In the genomic region with DNA sequence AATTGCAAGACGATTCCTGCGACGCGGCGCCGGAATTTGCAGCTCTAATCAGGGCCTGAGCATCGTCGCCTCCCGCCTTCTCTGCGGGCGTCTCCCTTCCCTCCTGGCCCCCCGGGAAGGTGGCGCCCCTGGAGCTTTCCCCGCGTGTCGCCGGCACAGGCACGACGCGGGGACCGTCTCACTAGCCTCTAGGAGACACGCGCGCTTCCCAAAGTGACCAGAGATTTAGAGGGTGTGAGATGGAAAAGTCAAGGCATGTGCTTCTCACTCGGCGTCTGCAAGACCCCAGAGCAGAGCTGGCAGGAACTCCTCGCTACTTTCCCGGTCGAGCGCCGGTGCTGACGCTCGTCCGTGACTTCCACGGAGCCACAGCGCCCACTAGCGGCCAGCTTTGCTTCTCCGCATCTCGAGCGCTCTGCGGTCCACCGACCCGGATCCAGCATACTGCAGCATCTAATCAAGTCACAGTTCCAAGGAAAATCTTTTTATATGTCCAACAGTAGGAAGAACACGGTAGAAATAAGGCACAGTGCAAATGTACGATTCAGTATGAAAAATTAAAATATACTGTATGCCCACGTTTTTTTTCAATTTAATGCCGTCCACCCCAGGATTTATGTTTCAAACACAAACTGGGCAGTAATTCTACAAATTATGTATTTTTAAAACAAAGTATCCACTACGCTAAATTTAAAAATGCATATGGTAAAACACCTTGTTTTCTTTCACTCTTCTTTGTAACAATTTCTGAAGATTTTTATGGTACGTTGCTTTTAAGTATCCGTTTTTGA, we compare ENCODE assay signal across 8 cellular contexts. TPM values are rescaled to one million over a fixed set of nuclear protein-coding genes. Genes with fewer than 3 reads are reported as not detected.
DNase-seq lines count a peak whose midpoint lies in the region; ATAC-seq and TF ChIP-seq lines count a peak whose summit lies in the region.

No MANE protein-coding gene starts in this region.

- H3K9me3 ChIP-seq in OCI-LY3 (ENCODE audit: insufficient read depth, low read length) (no peaks in the 10 kb centered on the region), mucosa of rectum (ENCODE audit: control insufficient read depth in 2 of 2, low read length in 2 of 2) (no peaks in the 10 kb centered on the region)

- H2AFZ ChIP-seq in OCI-LY3 (ENCODE audit: low read depth, low read length), result no peak overlapping the region

- H3K79me2 ChIP-seq in OCI-LY3 (ENCODE audit: low read length), result peaks cover 14% of the 10 kb centered on the region

- H3K27me3 ChIP-seq in OCI-LY3 (ENCODE audit: low read depth, low read length) (no peaks in the 10 kb centered on the region), mucosa of rectum (ENCODE audit: control insufficient read depth in 2 of 2, insufficient read depth in 2 of 2, low read length in 2 of 2) (peaks cover 0 to 5% of the 10 kb centered on the region in 2 donors)

- peak; percentile 25; the same call in 1 of the 2 replicates for TF ChIP-seq CTCF in OCI-LY3 (IDR thresholded peaks at IDR 0.05; ENCODE audit: low read depth, low read length)

- H3K36me3 ChIP-seq in OCI-LY3 (replicated peaks; ENCODE audit: low read depth, low read length), result peaks cover 51% of the 10 kb centered on the region
- H3K36me3 ChIP-seq in mucosa of rectum (ENCODE audit: control insufficient read depth in 2 of 2, insufficient read depth in 2 of 2, low read length in 2 of 2), result peaks cover 0 to 5% of the 10 kb centered on the region in 2 donors

- H3K4me2 ChIP-seq in OCI-LY3 (ENCODE audit: low read length), result no peak overlapping the region

- 0 out of 2 replicates have a peak, but pooled peaks cover 5% of the 10 kb centered on the region for H4K20me1 ChIP-seq in OCI-LY3 (ENCODE audit: insufficient read depth, low read length)

- ATAC-seq in GM19463 (IDR thresholded peaks at IDR 0.05; ENCODE audit: unreplicated experiment), result peak; percentile 24

- DNase-seq in CMK (ENCODE audit: low read depth), result peak; percentile 78
- DNase-seq in HT-29 (ENCODE audit: low spot score), result peak; percentile 97
- DNase-seq in activated T-cell treated with anti-CD3 and anti-CD28 coated beads for 4 hours, result peak; percentile 86
- no peak for DNase-seq in epithelial cell of prostate (ENCODE audit: low read depth, low spot score)
- peak; percentile 67 to 90 for DNase-seq in stimulated activated CD8-positive, alpha-beta memory T cell treated with anti-CD3 and anti-CD28 coated beads, Interleukin-4, amount 100 ng/mL, for 4 hours (ENCODE audit: low read depth in 2 of 2, low spot score in 1 of 2)

- no peaks in the 10 kb centered on the region for H3K4me1 ChIP-seq in OCI-LY3 (ENCODE audit: low read length)
- H3K4me1 ChIP-seq in mucosa of rectum (ENCODE audit: control insufficient read depth in 2 of 2, insufficient read depth in 2 of 2, low read length in 2 of 2), result peaks cover 6% of the 10 kb centered on the region in 2 donors

- no peak overlapping the region for H3K27ac ChIP-seq in OCI-LY3 (ENCODE audit: low read length)
- H3K27ac ChIP-seq in epithelial cell of prostate, result peak overlapping the region; percentile 26
- H3K27ac ChIP-seq in mucosa of rectum (ENCODE audit: low read depth in 2 of 2, low read length in 2 of 2), result peak overlapping the region; percentile 58 to 66

- no peak overlapping the region for H3K4me3 ChIP-seq in OCI-LY3 (ENCODE audit: low read length)
- peak overlapping the region; percentile 68 to 81 for H3K4me3 ChIP-seq in mucosa of rectum (ENCODE audit: low read length in 2 of 2)

- no peak overlapping the region for H3K9ac ChIP-seq in OCI-LY3 (ENCODE audit: low read length)
- H3K9ac ChIP-seq in mucosa of rectum (ENCODE audit: low read depth in 1 of 2, low read length in 2 of 2), result peak overlapping the region; percentile 63 to 65

RNA-seq across cellular contexts. Expression of a gene that starts 1.0 kb away (rescaled TPM):
- total RNA-seq in HT-29 (2014; rRNA removed; shearing (Covaris generic)), result 30.0 and 31.0 TPM in 2 replicates

RNA-seq across cellular contexts. Expression of a gene that starts 31.5 kb away (rescaled TPM):
- total RNA-seq in HT-29 (2014; rRNA removed; shearing (Covaris generic)), result 105 and 116 TPM in 2 replicates
